ENCODE assay signal across 17 cellular contexts in genomic region chr15:74050127-74050526, GRCh38. TPM values are rescaled to one million over a fixed set of nuclear protein-coding genes. Genes with fewer than 3 reads are reported as not detected.
DNase-seq lines count a peak whose midpoint lies in the region; ATAC-seq and TF ChIP-seq lines count a peak whose summit lies in the region.
"Had no signal": no experiment of that assay in that cellular context is flagged by ENCODE, and none has a peak within 500 bp of the region (broad histone marks: within the 10 kb centered on the region; RNA-seq: fewer than 3 reads in every experiment).

No MANE protein-coding gene starts in this region.

- H3K4ac ChIP-seq in mesendoderm (ENCODE audit: low read depth, low read length) = no peak overlapping the region

- H3K79me2 ChIP-seq in mesendoderm (ENCODE audit: control insufficient read depth, insufficient read depth, low read length) = no peaks in the 10 kb centered on the region

- POLR2A ChIA-PET in HEK293 (lab: Yijun Ruan, JAX) = no interaction called here

- H3K27ac Mint-ChIP-seq in effector memory CD8-positive, alpha-beta T cell = peak overlapping the region; percentile 36 to 87
- H3K27ac Mint-ChIP-seq: stimulated activated naive CD8-positive, alpha-beta T cell treated with anti-CD3 and anti-CD28 coated beads, Interleukin-15, amount 100 ng/mL, for 72 hours had no signal

- H3K36me3 Mint-ChIP-seq in effector memory CD8-positive, alpha-beta T cell (ENCODE audit: insufficient read depth) = no peaks in the 10 kb centered on the region

- H3K9ac ChIP-seq in mesendoderm (ENCODE audit: low read length) = no peak overlapping the region
- H3K9ac ChIP-seq: KMS-11 had no signal

- H3K4me1 ChIP-seq in HEK293 (ENCODE audit: control insufficient read depth, insufficient read depth, low read length) (no peaks in the 10 kb centered on the region), mesendoderm (ENCODE audit: control insufficient read depth, low read depth, low read length) (peaks cover 4% of the 10 kb centered on the region)

- ATAC-seq in effector memory CD8-positive, alpha-beta T cell (replicated peaks) = no peak
- ATAC-seq in HG02571 (IDR thresholded peaks at IDR 0.05; ENCODE audit: unreplicated experiment) = no peak
- ATAC-seq: naive thymus-derived CD4-positive, alpha-beta T cell; stimulated activated naive CD8-positive, alpha-beta T cell treated with anti-CD3 and anti-CD28 coated beads, Interleukin-15, amount 100 ng/mL, for 72 hours had no signal

- peaks cover 9 to 13% of the 10 kb centered on the region in 2 donors for H3K4me1 Mint-ChIP-seq in effector memory CD8-positive, alpha-beta T cell (ENCODE audit: low read depth in 2 of 2)

- H3K23ac ChIP-seq in mesendoderm (ENCODE audit: low read length) = no peak overlapping the region

- no peaks in the 10 kb centered on the region for H3K79me1 ChIP-seq in mesendoderm (ENCODE audit: low read length)

- DNase-seq in NCI-H2171 treated with DMSO at 0.1 percent for 48 hours (lab: John Stamatoyannopoulos, UW) (peak; percentile 82), retina (peak; percentile 59), SW 1271 (lab: John Stamatoyannopoulos, UW) (no peak), NCI-H526 (lab: John Stamatoyannopoulos, UW) (no peak), mesendoderm (no peak)
- DNase-seq in effector memory CD8-positive, alpha-beta T cell = no peak
- DNase-seq: activated CD4-positive, alpha-beta T cell treated with anti-CD3 and anti-CD28 coated beads for 4 hours; activated T-cell treated with anti-CD3 and anti-CD28 coated beads, Interleukin-2, amount 50 U/mL, for 48 hours; effector CD4-positive, alpha-beta T cell; kidney glomerular epithelial cell; naive thymus-derived CD4-positive, alpha-beta T cell; OCI-M1; stimulated activated naive CD8-positive, alpha-beta T cell treated with anti-CD3 and anti-CD28 coated beads, Interleukin-15, amount 100 ng/mL, for 72 hours; T-helper 1 cell had no signal

- WGBS in mesendoderm (ENCODE audit: extremely low coverage, insufficient coverage, low lambda C conversion rate) = no CpG with 5 or more reads among the region's 5 CpGs

- H2AK5ac ChIP-seq in mesendoderm (ENCODE audit: low read length) = no peak overlapping the region

- no peak overlapping the region for H2BK120ac ChIP-seq in mesendoderm (ENCODE audit: low read depth, low read length)

- H3K36me3 ChIP-seq in HEK293 (ENCODE audit: control insufficient read depth in 2 of 2, insufficient read depth in 1 of 2, low read length in 2 of 2) = no peaks in the 10 kb centered on the region; a peak in 1 of 3 replicates
- no peaks in the 10 kb centered on the region for H3K36me3 ChIP-seq in mesendoderm (ENCODE audit: control insufficient read depth, insufficient read depth, low read length)

- no peak overlapping the region for H3K4me3 ChIP-seq in HEK293 (ENCODE audit: low read depth, low read length)
- no peak overlapping the region for H3K4me3 ChIP-seq in mesendoderm (ENCODE audit: low read length)

- CTCF ChIA-PET in HEK293 (lab: Yijun Ruan, JAX) = interaction anchor here (0.7 to 14.3 kb wide), 14 partner anchors 8 to 389 kb away, joined by 3 to 301 read pairs (median 7); partner anchors contain the start of genes PML and STOML1

- H3K4me2 ChIP-seq in mesendoderm (ENCODE audit: low read length) = no peak overlapping the region
- H3K4me2 ChIP-seq: KMS-11 had no signal

- no peak overlapping the region for H2BK15ac ChIP-seq in mesendoderm (replicated peaks; ENCODE audit: low read depth)

- no peak overlapping the region for H4K5ac ChIP-seq in mesendoderm (ENCODE audit: low read length)

- no peak overlapping the region for H4K8ac ChIP-seq in mesendoderm (ENCODE audit: low read depth, low read length)

- no peaks in the 10 kb centered on the region for H3K27me3 Mint-ChIP-seq in effector memory CD8-positive, alpha-beta T cell
- H3K27me3 Mint-ChIP-seq: naive thymus-derived CD4-positive, alpha-beta T cell; stimulated activated naive CD8-positive, alpha-beta T cell treated with anti-CD3 and anti-CD28 coated beads, Interleukin-15, amount 100 ng/mL, for 72 hours had no signal

- no peak overlapping the region for H3K18ac ChIP-seq in mesendoderm (ENCODE audit: low read length)

- H3K27me3 ChIP-seq in mesendoderm (ENCODE audit: insufficient read depth, low read length, poor library complexity) = no peaks in the 10 kb centered on the region

- H3K9me3 Mint-ChIP-seq in effector memory CD8-positive, alpha-beta T cell = no peaks in the 10 kb centered on the region
- H3K9me3 Mint-ChIP-seq: naive thymus-derived CD4-positive, alpha-beta T cell; stimulated activated naive CD8-positive, alpha-beta T cell treated with anti-CD3 and anti-CD28 coated beads, Interleukin-15, amount 100 ng/mL, for 72 hours had no signal

- no peak for TF ChIP-seq CTCF in HEK293 (tag by site-specific recombination; IDR thresholded peaks at IDR 0.05)

- H3K9me3 ChIP-seq in HEK293 (ENCODE audit: control insufficient read depth, insufficient read depth, low read depth, low read length) = no peaks in the 10 kb centered on the region

- H2BK5ac ChIP-seq in mesendoderm (ENCODE audit: low read length) = no peak overlapping the region

- no peak overlapping the region for H3K56ac ChIP-seq in mesendoderm (ENCODE audit: low read length)

- H3K4me3 Mint-ChIP-seq in effector memory CD8-positive, alpha-beta T cell = no peak overlapping the region
- H3K4me3 Mint-ChIP-seq: naive thymus-derived CD4-positive, alpha-beta T cell; stimulated activated naive CD8-positive, alpha-beta T cell treated with anti-CD3 and anti-CD28 coated beads, Interleukin-15, amount 100 ng/mL, for 72 hours had no signal

- H3K27ac ChIP-seq in HEK293 (ENCODE audit: extremely low read depth, low read depth, low read length) = no peak overlapping the region
- H3K27ac ChIP-seq in mesendoderm (ENCODE audit: low read depth, low read length) = no peak overlapping the region
- H3K27ac ChIP-seq: KMS-11 had no signal

TF ChIP-seq in HEK293, 187 proteins besides CTCF, POLR2A, EP300 and RAD21:
- TF ChIP-seq ZIC2 (tag by site-specific recombination; IDR thresholded peaks at IDR 0.05) = peak; percentile 91
- TF ChIP-seq ZNF664 (tag by site-specific recombination; IDR thresholded peaks at IDR 0.05) = no peak

RNA-seq across cellular contexts. Expression of gene GOLGA6A, which starts 32.2 kb away (rescaled TPM):
- 0.20 TPM for polyA plus RNA-seq in mesendoderm (2013, experiment 1 of 2)
- 0.45 TPM for polyA plus RNA-seq in mesendoderm (2013, experiment 2 of 2)

RNA-seq across cellular contexts. Expression of gene PML, which starts 55.6 kb away (rescaled TPM):
- 20.2 TPM for polyA plus RNA-seq in mesendoderm (2013, experiment 1 of 2)
- polyA plus RNA-seq in mesendoderm (2013, experiment 2 of 2) = 19.6 TPM

RNA-seq across cellular contexts. Expression of gene STOML1, which starts 58.0 kb away (rescaled TPM):
- polyA plus RNA-seq in mesendoderm (2013, experiment 1 of 2) = 1.4 TPM
- polyA plus RNA-seq in mesendoderm (2013, experiment 2 of 2) = 1.5 TPM

Comparison
In these comparisons a context has a peak if more than half of its experiments do, and no peak if none do; other contexts are left out.
1. DNase-seq: peak in NCI-H2171 treated with DMSO at 0.1 percent for 48 hours (single experiment) and retina (single experiment); none in effector memory CD8-positive, alpha-beta T cell (0 of 3), SW 1271 (0 of 2), NCI-H526 (0 of 2) and mesendoderm (single experiment).